ENCODE assay signal across 1 cellular context in the genomic region with DNA sequence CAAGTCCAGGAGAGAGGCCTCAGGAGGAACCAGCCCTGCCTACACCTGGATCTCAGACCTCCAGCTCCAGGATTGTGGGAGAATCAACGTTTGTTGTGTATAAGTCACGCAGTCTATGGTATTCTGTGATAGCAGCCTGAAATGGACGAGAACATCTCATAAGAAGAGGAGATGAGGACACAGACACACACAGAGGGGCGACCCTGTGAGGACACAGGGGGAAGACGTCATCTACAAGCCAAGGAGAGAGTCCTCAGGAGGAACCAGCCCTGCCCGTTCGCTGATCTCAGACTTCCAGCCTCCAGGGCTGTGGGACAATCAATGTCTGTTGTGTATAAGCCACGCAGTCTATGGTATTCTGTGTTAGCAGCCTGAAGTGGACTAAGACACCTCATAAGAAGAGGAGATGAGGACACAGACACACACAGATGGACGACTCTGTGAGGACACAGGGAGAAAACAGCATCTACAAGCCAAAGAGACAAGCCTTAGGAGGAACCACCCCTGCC.
TF ChIP-seq lines count a peak whose summit lies in the region.

No MANE protein-coding gene starts in this region.

TF ChIP-seq in K562, 482 proteins besides CTCF, POLR2A, EP300 and RAD21 (continued from another document):
- TF ChIP-seq GATAD2B (IDR thresholded peaks at IDR 0.05; ENCODE audit: borderline replicate concordance) (no peak), NCOR1 (IDR thresholded peaks at IDR 0.05) (no peak)
